ENCODE assay signal across 1 cellular context in genomic region chr1:42741706-42742105, GRCh38.
TF ChIP-seq lines count a peak whose summit lies in the region.

No MANE protein-coding gene starts in this region.

TF ChIP-seq in HepG2, 621 proteins besides CTCF, POLR2A, EP300 and RAD21 (continued from another document):
- no peak for TF ChIP-seq SKIL (CRISPR knock-in tag; IDR thresholded peaks at IDR 0.05; ENCODE audit: borderline replicate concordance)
- no peak for TF ChIP-seq RXRA (CRISPR knock-in tag; IDR thresholded peaks at IDR 0.05)
- no peak for TF ChIP-seq HNF4G (IDR thresholded peaks at IDR 0.05; ENCODE audit: borderline replicate concordance, low read depth, low read length)
- TF ChIP-seq HNF4G (CRISPR knock-in tag; IDR thresholded peaks at IDR 0.05; ENCODE audit: borderline replicate concordance, low read depth) = no peak
- TF ChIP-seq ZNF510 (CRISPR knock-in tag; IDR thresholded peaks at IDR 0.05; ENCODE audit: low read depth) = no peak
- TF ChIP-seq MLX (CRISPR knock-in tag; IDR thresholded peaks at IDR 0.05) = no peak
- no peak for TF ChIP-seq ZEB1 (IDR thresholded peaks at IDR 0.05; ENCODE audit: insufficient replicate concordance, low read depth)
- TF ChIP-seq ARID5B (CRISPR knock-in tag; IDR thresholded peaks at IDR 0.05) = no peak
- no peak for TF ChIP-seq MIER3 (CRISPR knock-in tag; IDR thresholded peaks at IDR 0.05; ENCODE audit: borderline replicate concordance)
- no peak for TF ChIP-seq GLMP (CRISPR knock-in tag; IDR thresholded peaks at IDR 0.05; ENCODE audit: borderline replicate concordance)
- no peak for TF ChIP-seq ZNF672 (CRISPR knock-in tag; IDR thresholded peaks at IDR 0.05)
- TF ChIP-seq ZNF703 (CRISPR knock-in tag; IDR thresholded peaks at IDR 0.05; ENCODE audit: borderline replicate concordance) = no peak
- TF ChIP-seq MATR3 (CRISPR knock-in tag; IDR thresholded peaks at IDR 0.05) = no peak
- no peak for TF ChIP-seq SNAPC4 (CRISPR knock-in tag; IDR thresholded peaks at IDR 0.05)
TF ChIP-seq in HepG2: peak in this region for 3.
